Comparison of ENCODE assay signal across 7 cellular contexts in genomic region chr16:67666538-67667433, GRCh38. TPM values are rescaled to one million over a fixed set of nuclear protein-coding genes. Genes with fewer than 3 reads are reported as not detected.
DNase-seq lines count a peak whose midpoint lies in the region; ATAC-seq, FAIRE-seq and TF ChIP-seq lines count a peak whose summit lies in the region.

A gene with protein sequence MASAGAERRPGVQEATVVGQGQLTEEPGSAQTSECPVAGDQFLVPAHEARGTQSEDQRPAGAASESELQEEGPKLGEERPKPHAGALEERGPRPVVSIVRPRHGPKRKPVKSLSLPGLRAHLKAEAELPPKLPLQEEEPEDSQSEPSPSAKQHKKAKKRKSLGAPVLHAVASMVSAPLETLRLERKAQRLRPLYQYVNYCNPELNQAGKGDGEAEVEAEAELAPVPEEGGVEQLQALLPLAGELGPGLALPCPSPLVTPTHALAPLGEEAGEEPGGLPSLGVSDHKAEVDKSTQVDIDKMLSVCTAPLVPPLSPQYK (plus strand): TSS chr16:67666814. CDS start chr16:67666971, 157 bp downstream.
A gene with protein sequence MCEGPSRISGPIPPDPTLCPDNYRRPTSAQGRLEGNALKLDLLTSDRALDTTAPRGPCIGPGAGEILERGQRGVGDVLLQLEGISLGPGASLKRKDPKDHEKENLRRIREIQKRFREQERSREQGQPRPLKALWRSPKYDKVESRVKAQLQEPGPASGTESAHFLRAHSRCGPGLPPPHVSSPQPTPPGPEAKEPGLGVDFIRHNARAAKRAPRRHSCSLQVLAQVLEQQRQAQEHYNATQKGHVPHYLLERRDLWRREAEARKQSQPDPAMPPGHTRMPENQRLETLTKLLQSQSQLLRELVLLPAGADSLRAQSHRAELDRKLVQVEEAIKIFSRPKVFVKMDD (minus strand): TSS chr16:67666750. CDS start chr16:67666442, 308 bp downstream.

- H3K9me3 ChIP-seq in left lung = no peaks in the 10 kb centered on the region

- DNase-seq in GM12891 (ENCODE audit: insufficient read length, low spot score) (peak; percentile 96), NCI-H2196 (lab: John Stamatoyannopoulos, UW; ENCODE audit: unreplicated experiment) (peak; percentile 47), coronary artery (ENCODE audit: low spot score) (peak; percentile 90), left lung (peak; percentile 88 to 95)
- DNase-seq in activated CD4-positive, alpha-beta T cell treated with anti-CD3 and anti-CD28 coated beads, Interleukin-2, amount 10 ng/mL, durations not matched to agents 24 days and 14 days = peak; percentile 95
- peak; percentile 72 for DNase-seq in stimulated activated CD4-positive, alpha-beta T cell treated with anti-CD3 and anti-CD28 coated beads, Interleukin-2, amount 100 ng/mL, for 4 hours (ENCODE audit: low read depth)

- H3K27me3 Mint-ChIP-seq in activated CD4-positive, alpha-beta T cell treated with anti-CD3 and anti-CD28 coated beads, Interleukin-2, amount 10 ng/mL, durations not matched to agents 24 days and 14 days = no peaks in the 10 kb centered on the region

- peaks cover 6% of the 10 kb centered on the region for H3K36me3 Mint-ChIP-seq in activated CD4-positive, alpha-beta T cell treated with anti-CD3 and anti-CD28 coated beads, Interleukin-2, amount 10 ng/mL, durations not matched to agents 24 days and 14 days (ENCODE audit: low read depth)

- no peak for TF ChIP-seq POLR2A in GM12891 (IDR thresholded peaks at IDR 0.05; ENCODE audit: low read depth, low read length)

- peak within 1 kb of the TSS; percentile 84 for H3K27ac Mint-ChIP-seq in activated CD4-positive, alpha-beta T cell treated with anti-CD3 and anti-CD28 coated beads, Interleukin-2, amount 10 ng/mL, durations not matched to agents 24 days and 14 days

- no peak for TF ChIP-seq CTCF in coronary artery (IDR thresholded peaks at IDR 0.05)
- no peak for TF ChIP-seq CTCF in left lung (IDR thresholded peaks at IDR 0.05)

- H3K4me1 ChIP-seq in left lung = peaks cover 15 to 39% of the 10 kb centered on the region in 2 donors

- H3K27me3 ChIP-seq in left lung = no peaks in the 10 kb centered on the region

- H3K4me1 Mint-ChIP-seq in activated CD4-positive, alpha-beta T cell treated with anti-CD3 and anti-CD28 coated beads, Interleukin-2, amount 10 ng/mL, durations not matched to agents 24 days and 14 days = peaks cover 21% of the 10 kb centered on the region

- peak; percentile 94 for FAIRE-seq in GM12891 (lab: Jason Lieb, UNC)

- intact Hi-C loops in activated CD4-positive, alpha-beta T cell treated with anti-CD3 and anti-CD28 coated beads, Interleukin-2, amount 10 ng/mL, durations not matched to agents 24 days and 14 days (cut with micrococcal nuclease) = loop anchor here (2.0 to 10.0 kb wide), 3 partner anchors 52 to 1668 kb away; partner anchors contain the start of genes COG8, CTRL, GFOD2 and NIP7
- intact Hi-C loops in left lung (cut with DNase I) = loop anchor here in 1 of 2 donors (5.0 kb wide), 1 partner anchor 104 kb away; the partner anchor contains the start of gene CTCF

- H3K9me3 Mint-ChIP-seq in activated CD4-positive, alpha-beta T cell treated with anti-CD3 and anti-CD28 coated beads, Interleukin-2, amount 10 ng/mL, durations not matched to agents 24 days and 14 days = no peaks in the 10 kb centered on the region

- H3K36me3 ChIP-seq in left lung = peaks cover 0 to 11% of the 10 kb centered on the region in 2 donors

- ATAC-seq in HG02840 (IDR thresholded peaks at IDR 0.05; ENCODE audit: low FRiP score, unreplicated experiment) = peak; percentile 55
- peak; percentile 86 for ATAC-seq in left lung

- H3K27ac ChIP-seq in coronary artery = peak within 1 kb of the TSS; percentile 86 to 96
- peak within 1 kb of the TSS; percentile 86 to 91 for H3K27ac ChIP-seq in left lung

- peak within 1 kb of the TSS; percentile 91 for H3K4me3 Mint-ChIP-seq in activated CD4-positive, alpha-beta T cell treated with anti-CD3 and anti-CD28 coated beads, Interleukin-2, amount 10 ng/mL, durations not matched to agents 24 days and 14 days

- H3K4me3 ChIP-seq in coronary artery = peak within 1 kb of the TSS; percentile 84
- peak within 1 kb of the TSS; percentile 79 to 86 for H3K4me3 ChIP-seq in left lung

TF ChIP-seq in GM12891, 5 proteins besides CTCF, POLR2A, EP300 and RAD21:
- TF ChIP-seq POLR2AphosphoS5 (IDR thresholded peaks at IDR 0.05; ENCODE audit: low read depth, low read length) (no peak), SPI1 (IDR thresholded peaks at IDR 0.05; ENCODE audit: low read depth, low read length) (0 out of 2 replicates have a peak, but pooled peaks have one; percentile 13), PAX5 (IDR thresholded peaks at IDR 0.05; ENCODE audit: insufficient read depth, low read length, severe bottlenecking) (peak; percentile 95), TAF1 (IDR thresholded peaks at IDR 0.05; ENCODE audit: low read depth, low read length) (no peak)

RNA-seq across cellular contexts. Expression of the first gene that starts in this region (rescaled TPM):
- 3.1 TPM for polyA plus RNA-seq in GM12891 (2012; ENCODE audit: low read depth, missing spikeins)
- total RNA-seq in activated CD4-positive, alpha-beta T cell treated with anti-CD3 and anti-CD28 coated beads, Interleukin-2, amount 10 ng/mL, durations not matched to agents 24 days and 14 days = 0.68 and 1.5 TPM in 2 replicates
- total RNA-seq in left lung = 1 to 10 TPM; 2.6 to 3.6 TPM

RNA-seq across cellular contexts. Expression of the second gene that starts in this region (rescaled TPM):
- 5.9 TPM for polyA plus RNA-seq in GM12891 (2012; ENCODE audit: low read depth, missing spikeins)
- total RNA-seq in activated CD4-positive, alpha-beta T cell treated with anti-CD3 and anti-CD28 coated beads, Interleukin-2, amount 10 ng/mL, durations not matched to agents 24 days and 14 days = 12.7 and 13.8 TPM in 2 replicates
- 10 to 100 TPM; 11.2 to 16.0 TPM for total RNA-seq in left lung

Comparison
In these comparisons a context has a peak if more than half of its experiments do, and no peak if none do; other contexts are left out.
1. Peak in every context shown above with its lines: DNase-seq, ATAC-seq, H3K4me3 ChIP-seq and H3K27ac ChIP-seq.